ENCODE assay signal across 2 cellular contexts in genomic region chr11:9379046-9379445, GRCh38.
TF ChIP-seq lines count a peak whose summit lies in the region.

No MANE protein-coding gene starts in this region.

TF ChIP-seq in IMR-90, 13 proteins besides CTCF, POLR2A, EP300 and RAD21:
- TF ChIP-seq CEBPB (IDR thresholded peaks at IDR 0.05; ENCODE audit: low read depth, low read length) (no peak), SMC3 (IDR thresholded peaks at IDR 0.05; ENCODE audit: low read depth, low read length) (no peak), MXI1 (IDR thresholded peaks at IDR 0.05; ENCODE audit: borderline replicate concordance, low read depth, low read length) (no peak), BHLHE40 (IDR thresholded peaks at IDR 0.05; ENCODE audit: low read depth, low read length) (no peak), MAFK (IDR thresholded peaks at IDR 0.05; ENCODE audit: low read depth, low read length) (no peak), ELK1 (IDR thresholded peaks at IDR 0.05; ENCODE audit: borderline replicate concordance, low read depth, low read length) (no peak), FOS (IDR thresholded peaks at IDR 0.05; ENCODE audit: low read depth, low read length) (no peak), CHD1 (IDR thresholded peaks at IDR 0.05; ENCODE audit: low read depth, low read length) (no peak), RCOR1 (IDR thresholded peaks at IDR 0.05; ENCODE audit: insufficient replicate concordance, low read length) (no peak), RFX5 (IDR thresholded peaks at IDR 0.05; ENCODE audit: low read depth, low read length) (no peak), MAZ (IDR thresholded peaks at IDR 0.05; ENCODE audit: borderline replicate concordance, low read depth, low read length) (no peak), USF2 (IDR thresholded peaks at IDR 0.05; ENCODE audit: low read depth, low read length) (no peak), NFE2L2 (IDR thresholded peaks at IDR 0.05; ENCODE audit: low read depth, low read length) (no peak)

TF ChIP-seq in K562, 482 proteins besides CTCF, POLR2A, EP300 and RAD21:
- TF ChIP-seq NKRF (IDR thresholded peaks at IDR 0.05; ENCODE audit: borderline replicate concordance) = no peak
- no peak for TF ChIP-seq SPI1 (IDR thresholded peaks at IDR 0.05; ENCODE audit: borderline replicate concordance, low read depth, low read length)
- TF ChIP-seq SRSF3 (IDR thresholded peaks at IDR 0.05; ENCODE audit: insufficient read depth, low read length) = no peak
- no peak for TF ChIP-seq MAFF (IDR thresholded peaks at IDR 0.05; ENCODE audit: low read length)
- no peak for TF ChIP-seq ZBTB43 (CRISPR knock-in tag; IDR thresholded peaks at IDR 0.05)
- no peak for TF ChIP-seq ADNP (tag; IDR thresholded peaks at IDR 0.05)
- no peak for TF ChIP-seq CLOCK (CRISPR knock-in tag; IDR thresholded peaks at IDR 0.05; ENCODE audit: borderline replicate concordance)
- no peak for TF ChIP-seq ZNF121 (CRISPR knock-in tag; conservative IDR thresholded peaks at IDR 0.05)
- TF ChIP-seq MTA2 (IDR thresholded peaks at IDR 0.05; ENCODE audit: low read depth) = no peak
- TF ChIP-seq ZNF253 (CRISPR knock-in tag; conservative IDR thresholded peaks at IDR 0.05) = no peak
